ENCODE assay signal across 8 cellular contexts in genomic region chr11:65625628-65626342, GRCh38. TPM values are rescaled to one million over a fixed set of nuclear protein-coding genes. Genes with fewer than 3 reads are reported as not detected.
DNase-seq lines count a peak whose midpoint lies in the region; ATAC-seq, FAIRE-seq and TF ChIP-seq lines count a peak whose summit lies in the region.

No MANE protein-coding gene starts in this region.

- ATAC-seq in HG03135 (IDR thresholded peaks at IDR 0.05; ENCODE audit: unreplicated experiment), result no peak

- no peaks in the 10 kb centered on the region for H3K27me3 Mint-ChIP-seq in progenitor cell of endocrine pancreas

- no peak for FAIRE-seq in frontal cortex (lab: Jason Lieb, UNC)

- peaks cover 6% of the 10 kb centered on the region for H3K36me3 Mint-ChIP-seq in progenitor cell of endocrine pancreas (ENCODE audit: insufficient read depth)

- H3K4me1 Mint-ChIP-seq in progenitor cell of endocrine pancreas (ENCODE audit: low read depth), result no peaks in the 10 kb centered on the region

- peak; percentile 58 for TF ChIP-seq CTCF in progenitor cell of endocrine pancreas (IDR thresholded peaks at IDR 0.05; ENCODE audit: unreplicated experiment)

- H3K4me3 Mint-ChIP-seq in progenitor cell of endocrine pancreas (ENCODE audit: low read depth), result no peak overlapping the region

- DNase-seq in NCI-H2171 treated with DMSO at 0.1 percent for 48 hours (lab: John Stamatoyannopoulos, UW), result peak; percentile 21
- DNase-seq in NCI-H2171 (lab: John Stamatoyannopoulos, UW), result no peak
- peak; percentile 15 to 22 for DNase-seq in NOMO-1 (lab: John Stamatoyannopoulos, UW; ENCODE audit: unreplicated experiment in 2 of 2)
- DNase-seq in activated naive CD4-positive, alpha-beta T cell treated with Interleukin-2 at 50 U/mL for 16 hours, result peak; percentile 45
- DNase-seq in frontal cortex (ENCODE audit: low spot score in 2 of 2), result peak; percentile 80 to 89
- no peak for DNase-seq in progenitor cell of endocrine pancreas (ENCODE audit: low spot score, unreplicated experiment)
- DNase-seq in NCI-H1930 (lab: John Stamatoyannopoulos, UW), result no peak

- H3K9me3 Mint-ChIP-seq in progenitor cell of endocrine pancreas (ENCODE audit: low read depth), result no peaks in the 10 kb centered on the region

- no peak overlapping the region for H3K27ac Mint-ChIP-seq in progenitor cell of endocrine pancreas

RNA-seq across cellular contexts. Expression of gene PCNX3, which starts 10.2 kb away (rescaled TPM):
- total RNA-seq in frontal cortex (7.7 TPM), progenitor cell of endocrine pancreas (59.5 and 66.0 TPM in 2 replicates)

RNA-seq across cellular contexts. Expression of gene MAP3K11, which starts 11.8 kb away (rescaled TPM):
- 6.9 TPM for total RNA-seq in frontal cortex
- 61.4 and 63.8 TPM in 2 replicates for total RNA-seq in progenitor cell of endocrine pancreas

RNA-seq across cellular contexts. Expression of gene SIPA1, which starts 12.1 kb away (rescaled TPM):
- total RNA-seq in frontal cortex (3.7 TPM), progenitor cell of endocrine pancreas (19.5 and 20.2 TPM in 2 replicates)

RNA-seq across cellular contexts. Expression of gene KCNK7, which starts 30.2 kb away (rescaled TPM):
- total RNA-seq in frontal cortex (not detected), progenitor cell of endocrine pancreas (0.95 and 1.7 TPM in 2 replicates)

RNA-seq across cellular contexts. Expression of gene RELA, which starts 36.9 kb away (rescaled TPM):
- total RNA-seq in frontal cortex (16.3 TPM), progenitor cell of endocrine pancreas (54.2 and 54.5 TPM in 2 replicates)

Comparison
In these comparisons a context has a peak if more than half of its experiments do, and no peak if none do; other contexts are left out.
1. DNase-seq: peak in NCI-H2171 treated with DMSO at 0.1 percent for 48 hours (single experiment), NOMO-1 (2 of 2), activated naive CD4-positive, alpha-beta T cell treated with Interleukin-2 at 50 U/mL for 16 hours (single experiment) and frontal cortex (2 of 2); none in NCI-H2171 (single experiment), progenitor cell of endocrine pancreas (single experiment) and NCI-H1930 (0 of 2).